In the genomic region with DNA sequence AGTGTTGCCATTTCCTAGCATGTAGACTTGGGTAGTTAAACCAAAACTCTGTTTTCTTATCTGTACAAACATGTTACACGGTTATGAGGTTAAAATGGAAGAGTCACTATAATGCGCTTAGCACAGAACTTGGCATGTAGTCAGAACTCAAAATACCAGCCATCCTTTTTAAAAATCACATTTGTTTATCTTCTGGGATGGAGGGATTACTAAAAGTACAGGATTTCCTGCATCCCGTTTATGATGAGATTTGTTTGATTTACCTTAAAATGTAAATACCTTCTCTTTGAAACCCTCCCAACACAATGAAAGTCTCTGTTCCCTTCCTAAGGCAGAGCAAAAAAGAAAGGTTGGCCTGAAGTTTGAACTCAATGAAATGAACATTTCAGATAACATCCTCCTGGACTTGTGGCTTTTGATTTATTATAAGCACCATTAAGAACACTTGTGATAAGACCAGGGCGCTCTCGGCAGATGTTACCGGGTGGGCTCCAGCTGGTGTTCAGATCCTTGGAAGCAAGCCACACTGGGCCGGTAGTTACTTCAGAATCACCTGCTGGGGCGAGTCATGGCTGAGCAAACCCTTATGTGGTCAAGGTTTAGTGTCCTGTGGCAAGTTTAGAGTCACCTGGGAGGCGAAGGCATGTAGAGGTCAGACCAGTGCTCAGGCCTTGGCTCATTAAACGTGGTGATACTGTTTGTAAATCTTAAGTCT, we compare ENCODE assay signal across 12 cellular contexts.
A peak's percentile ranks its signal among the peaks of the same experiment; 100 is the strongest.
DNase-seq lines count a peak whose midpoint lies in the region; ATAC-seq, FAIRE-seq and TF ChIP-seq lines count a peak whose summit lies in the region.
"Had no signal": no experiment of that assay in that cellular context is flagged by ENCODE, and none has a peak within 500 bp of the region (broad histone marks: within the 10 kb centered on the region; RNA-seq: fewer than 3 reads in every experiment).

No MANE protein-coding gene starts in this region.

- no peak for FAIRE-seq in urothelium cell line (lab: Jason Lieb, UNC)
- FAIRE-seq: GM19239 had no signal

- DNase-seq in Right ventricle myocardium inferior (ENCODE audit: missing footprints): peak; percentile 57
- no peak for DNase-seq in cardiac septum (ENCODE audit: low spot score)
- peak; percentile 77 for DNase-seq in NCI-H748 (lab: John Stamatoyannopoulos, UW; ENCODE audit: unreplicated experiment)
- DNase-seq in heart left ventricle: no peak
- peak; percentile 41 for DNase-seq in urothelium cell line (ENCODE audit: low spot score)
- no peak for DNase-seq in foreskin keratinocyte
- DNase-seq in osteoblast (ENCODE audit: insufficient read length, low spot score, missing footprints): no peak
- DNase-seq: ACHN; central memory CD4-positive, alpha-beta T cell had no signal

- no peak for TF ChIP-seq POLR2A in heart left ventricle (IDR thresholded peaks at IDR 0.05)

- H3K27ac ChIP-seq in heart left ventricle (peak overlapping the region in 8 of 12 donors; percentile 19 to 85 (median 70)), foreskin keratinocyte (no peak overlapping the region), osteoblast (ENCODE audit: low read depth, low read length) (no peak overlapping the region)

- H3K27me3 ChIP-seq in heart left ventricle: no peaks in the 10 kb centered on the region
- H3K27me3 ChIP-seq in foreskin keratinocyte: no peaks in the 10 kb centered on the region
- no peaks in the 10 kb centered on the region for H3K27me3 ChIP-seq in osteoblast (ENCODE audit: insufficient read depth, low read length)

- no peak overlapping the region for H3K4me3 ChIP-seq in heart left ventricle
- H3K4me3 ChIP-seq in osteoblast (ENCODE audit: insufficient read depth, low read length): no peak overlapping the region
- H3K4me3 ChIP-seq: skin epidermis had no signal

- H3K4me1 ChIP-seq in heart left ventricle: peaks cover 0 to 45% (median 34%) of the 10 kb centered on the region in 12 donors
- H3K4me1 ChIP-seq in foreskin keratinocyte: no peaks in the 10 kb centered on the region
- no peaks in the 10 kb centered on the region for H3K4me1 ChIP-seq in osteoblast (ENCODE audit: insufficient read depth, low read length)

- H3K79me2 ChIP-seq in osteoblast (ENCODE audit: insufficient read depth, low read length): no peaks in the 10 kb centered on the region

- no peak overlapping the region for H2AFZ ChIP-seq in osteoblast (ENCODE audit: low read length)

- ATAC-seq in Right ventricle myocardium inferior (no peak), heart left ventricle (peak in 3 of 4 donors; percentile 33 to 43 (median 40)), GM19455 (IDR thresholded peaks at IDR 0.05; ENCODE audit: unreplicated experiment) (no peak), foreskin keratinocyte (no peak)

- H3K9me3 ChIP-seq in heart left ventricle (no peaks in the 10 kb centered on the region), osteoblast (ENCODE audit: low read depth, low read length) (no peaks in the 10 kb centered on the region)

- no peaks in the 10 kb centered on the region for H4K20me1 ChIP-seq in osteoblast (ENCODE audit: insufficient read depth, low read length)

- intact Hi-C loops in Right ventricle myocardium inferior (cut with DNase I): no loop called here
- intact Hi-C loops in cardiac septum (cut with DNase I): loop anchor here (5.0 kb wide), 2 partner anchors 43 to 237 kb away; no protein-coding TSS in a partner anchor
- intact Hi-C loops in heart left ventricle (cut with DNase I): loop anchor here in 3 of 10 donors (5.0 to 10.0 kb wide), 2 partner anchors 85 to 102 kb away; no protein-coding TSS in a partner anchor

- 44 to 58% (median 51%) methylated on average over 10 of the region's 10 CpGs for WGBS in heart left ventricle, 4 donors

- no peak overlapping the region for H3K4me2 ChIP-seq in osteoblast (ENCODE audit: insufficient read depth, low read length)

- no peak for TF ChIP-seq CTCF in heart left ventricle (IDR thresholded peaks at IDR 0.05)
- TF ChIP-seq CTCF in foreskin keratinocyte (conservative IDR thresholded peaks at IDR 0.05): no peak
- TF ChIP-seq CTCF in osteoblast (IDR thresholded peaks at IDR 0.05; ENCODE audit: extremely low read depth, low read depth, low read length): no peak

- H3K36me3 ChIP-seq in heart left ventricle (peaks cover 0 to 40% (median 28%) of the 10 kb centered on the region in 9 donors), osteoblast (ENCODE audit: insufficient read depth, low read length) (peaks cover 3% of the 10 kb centered on the region)

Comparison
In these comparisons a context has a peak if more than half of its experiments do, and no peak if none do; other contexts are left out.
1. ATAC-seq: peak in heart left ventricle (3 of 4); none in Right ventricle myocardium inferior (single experiment), GM19455 (single experiment) and foreskin keratinocyte (single experiment).
2. DNase-seq: peak in Right ventricle myocardium inferior (single experiment), NCI-H748 (single experiment) and urothelium cell line (single experiment); none in cardiac septum (single experiment), heart left ventricle (0 of 5), foreskin keratinocyte (0 of 2) and osteoblast (single experiment).
3. H3K27ac ChIP-seq: peak in heart left ventricle (8 of 12); none in foreskin keratinocyte (single experiment) and osteoblast (single experiment).